In genomic region chr3:121724130-121724529, GRCh38 we compare ENCODE assay signal across 10 cellular contexts.
DNase-seq lines count a peak whose midpoint lies in the region; ATAC-seq and FAIRE-seq lines count a peak whose summit lies in the region.
"Had no signal": no experiment of that assay in that cellular context is flagged by ENCODE, and none has a peak within 500 bp of the region (broad histone marks: within the 10 kb centered on the region; RNA-seq: fewer than 3 reads in every experiment).

No MANE protein-coding gene starts in this region.

- peaks cover 2% of the 10 kb centered on the region for H3K4me1 Mint-ChIP-seq in activated naive CD4-positive, alpha-beta T cell treated with anti-CD3 and anti-CD28 coated beads, Interleukin-2, amount 10 ng/mL, durations not matched to agents 7 days and 5 days

- DNase-seq in GM19239 (ENCODE audit: insufficient read length, low spot score) (no peak), pons (ENCODE audit: low spot score) (peak; percentile 67), DMS79 (lab: John Stamatoyannopoulos, UW) (no peak), HTR-8/SVneo (ENCODE audit: insufficient read length, low spot score) (no peak)
- no peak for DNase-seq in activated naive CD4-positive, alpha-beta T cell treated with anti-CD3 and anti-CD28 coated beads, Interleukin-2, amount 10 ng/mL, durations not matched to agents 7 days and 5 days
- DNase-seq: activated T-cell treated with anti-CD3 and anti-CD28 coated beads for 4 hours, DMS79 treated with DMSO at 0.1 percent for 48 hours, head of caudate nucleus had no signal

- FAIRE-seq in GM19239 (lab: Jason Lieb, UNC) (peak; percentile 95), HTR-8/SVneo (lab: Jason Lieb, UNC) (no peak)

- ATAC-seq in HG02759 (IDR thresholded peaks at IDR 0.05; ENCODE audit: unreplicated experiment), result peak; percentile 89
- peak; percentile 82 for ATAC-seq in HG03571 (IDR thresholded peaks at IDR 0.05; ENCODE audit: unreplicated experiment)

- H3K9me3 Mint-ChIP-seq in activated naive CD4-positive, alpha-beta T cell treated with anti-CD3 and anti-CD28 coated beads, Interleukin-2, amount 10 ng/mL, durations not matched to agents 7 days and 5 days, result no peaks in the 10 kb centered on the region

- no peak overlapping the region for H3K27ac Mint-ChIP-seq in activated naive CD4-positive, alpha-beta T cell treated with anti-CD3 and anti-CD28 coated beads, Interleukin-2, amount 10 ng/mL, durations not matched to agents 7 days and 5 days

- CTCF ChIA-PET in activated naive CD4-positive, alpha-beta T cell treated with anti-CD3 and anti-CD28 coated beads, Interleukin-2, amount 10 ng/mL, durations not matched to agents 7 days and 5 days (lab: Charles Lee), result no interaction called here

- H3K36me3 Mint-ChIP-seq in activated naive CD4-positive, alpha-beta T cell treated with anti-CD3 and anti-CD28 coated beads, Interleukin-2, amount 10 ng/mL, durations not matched to agents 7 days and 5 days, result peaks cover 71% of the 10 kb centered on the region

- no peak overlapping the region for H3K4me3 Mint-ChIP-seq in activated naive CD4-positive, alpha-beta T cell treated with anti-CD3 and anti-CD28 coated beads, Interleukin-2, amount 10 ng/mL, durations not matched to agents 7 days and 5 days

- no peaks in the 10 kb centered on the region for H3K27me3 Mint-ChIP-seq in activated naive CD4-positive, alpha-beta T cell treated with anti-CD3 and anti-CD28 coated beads, Interleukin-2, amount 10 ng/mL, durations not matched to agents 7 days and 5 days
